8 cellular contexts compared by ENCODE assay signal in genomic region chr17:79074650-79075432, GRCh38. TPM values are rescaled to one million over a fixed set of nuclear protein-coding genes. Genes with fewer than 3 reads are reported as not detected.
DNase-seq lines count a peak whose midpoint lies in the region; ATAC-seq and TF ChIP-seq lines count a peak whose summit lies in the region.

TSS of gene ENGASE (plus strand) at chr17:79074824. CDS start at chr17:79074945, 121 bp downstream.

- BruUV-seq in IMR-90 (replicated peaks; lab: Mats Ljungman, UMichigan), result no TSS peak

- no peak within 1 kb of the TSS for H2BK15ac ChIP-seq in IMR-90 (ENCODE audit: low read depth, low read length)

- peak within 1 kb of the TSS; percentile 37; the same call in 1 of the 2 replicates for H3K27ac ChIP-seq in IMR-90 (ENCODE audit: insufficient read depth, low read length)

- peaks cover 0 to 13% of the 10 kb centered on the region in 2 experiments; a peak in 2 of 4 replicates for H3K79me1 ChIP-seq in IMR-90 (ENCODE audit: low read depth in 1 of 2, low read length in 2 of 2)

- peaks cover 6% of the 10 kb centered on the region for H3K27me3 ChIP-seq in IMR-90 (ENCODE audit: control insufficient read depth, insufficient read depth, low read length)

- peak within 1 kb of the TSS; percentile 91 for H2AFZ ChIP-seq in IMR-90 (replicated peaks; ENCODE audit: low read length, poor library complexity)

- 2% methylated on average over 49 of the region's 104 CpGs; no CpG with 5 or more reads in 1 of the 2 experiments for WGBS in IMR-90 (ENCODE audit: extremely low coverage in 2 of 2, insufficient read length in 1 of 2), 2 experiments

- peak within 1 kb of the TSS; percentile 31 to 63; a peak in 2 of 4 replicates for H4K8ac ChIP-seq in IMR-90 (ENCODE audit: low read depth in 2 of 2, low read length in 2 of 2)

- TF ChIP-seq RAD21 in IMR-90 (IDR thresholded peaks at IDR 0.05; ENCODE audit: low read length), result no peak

- H3K4me1 ChIP-seq in IMR-90 (ENCODE audit: control insufficient read depth, insufficient read depth, low read length), result 0 out of 2 replicates have a peak, but pooled peaks cover 2% of the 10 kb centered on the region
- H3K4me1 ChIP-seq in mucosa of descending colon (ENCODE audit: low read depth), result peaks cover 39% of the 10 kb centered on the region

- no peak within 1 kb of the TSS for H4K91ac ChIP-seq in IMR-90 (ENCODE audit: insufficient read depth, low read depth, low read length)

- H2BK120ac ChIP-seq in IMR-90 (ENCODE audit: low read depth, low read length), result no peak within 1 kb of the TSS

- ATAC-seq in GM21528 (IDR thresholded peaks at IDR 0.05; ENCODE audit: low FRiP score, unreplicated experiment) (peak; percentile 89), IMR-90 (ENCODE audit: low read depth) (peak; percentile 99), mucosa of descending colon (peak; percentile 88)

- no peak within 1 kb of the TSS for H3K18ac ChIP-seq in IMR-90 (ENCODE audit: low read depth, low read length)

- H3K9me3 ChIP-seq in IMR-90 (ENCODE audit: control insufficient read depth, insufficient read depth, low read length) (no peaks in the 10 kb centered on the region), mucosa of descending colon (no peaks in the 10 kb centered on the region)

- peak within 1 kb of the TSS; percentile 89 for H3K4me3 ChIP-seq in IMR-90 (ENCODE audit: insufficient read depth, low read depth, low read length)
- peak within 1 kb of the TSS; percentile 59 for H3K4me3 ChIP-seq in epithelial cell of proximal tubule (ENCODE audit: low read depth, low read length)
- peak within 1 kb of the TSS; percentile 81 for H3K4me3 ChIP-seq in mucosa of descending colon

- in situ Hi-C loops in IMR-90 (cut with MboI; ENCODE audit: low sequenced_read_pairs), result loop anchor here (25.0 kb wide), 1 partner anchor 637 kb away; no protein-coding TSS in a partner anchor

- TF ChIP-seq CTCF in IMR-90 (conservative IDR thresholded peaks at IDR 0.05; ENCODE audit: low read depth, low read length) (no peak), epithelial cell of proximal tubule (conservative IDR thresholded peaks at IDR 0.05; ENCODE audit: low read depth, low read length) (no peak), mucosa of descending colon (IDR thresholded peaks at IDR 0.05) (no peak)

- peak within 1 kb of the TSS; percentile 18; the same call in 1 of the 2 replicates for H2BK20ac ChIP-seq in IMR-90 (ENCODE audit: low read depth, low read length)

- H4K5ac ChIP-seq in IMR-90 (ENCODE audit: low read depth, low read length), result no peak within 1 kb of the TSS; the same call in 1 of the 2 replicates

- H3K36me3 ChIP-seq in IMR-90 (ENCODE audit: control insufficient read depth, insufficient read depth, low read length) (peaks cover 14% of the 10 kb centered on the region), mucosa of descending colon (ENCODE audit: low read depth) (peaks cover 3% of the 10 kb centered on the region)

- peak within 1 kb of the TSS; percentile 72 for H3K4ac ChIP-seq in IMR-90 (ENCODE audit: low read depth, low read length)

- H2AK5ac ChIP-seq in IMR-90 (ENCODE audit: low read depth, low read length), result no peak within 1 kb of the TSS

- POLR2A ChIA-PET in IMR-90 (lab: Charles Lee; ENCODE audit: unreplicated experiment), result interaction anchor here (0.6 kb wide), 2 partner anchors 12 to 37 kb away, joined by 4 read pairs; no protein-coding TSS in a partner anchor

- no peaks in the 10 kb centered on the region for H4K20me1 ChIP-seq in IMR-90 (ENCODE audit: insufficient read depth, low read length)

- peak within 1 kb of the TSS; percentile 58 for H3K14ac ChIP-seq in IMR-90 (replicated peaks; ENCODE audit: low read depth, low read length)

- H3K23ac ChIP-seq in IMR-90 (ENCODE audit: low read depth, low read length), result peak within 1 kb of the TSS; percentile 79

- H2AK9ac ChIP-seq in IMR-90 (replicated peaks; ENCODE audit: low read depth, low read length, poor library complexity), result peak within 1 kb of the TSS; percentile 81

- peak within 1 kb of the TSS; percentile 64 for H3K9ac ChIP-seq in IMR-90 (ENCODE audit: low read depth, low read length)

- H3K4me2 ChIP-seq in IMR-90 (ENCODE audit: low read depth, low read length), result peak within 1 kb of the TSS; percentile 74

- peak; percentile 49; the same call in 1 of the 2 replicates for TF ChIP-seq POLR2A in IMR-90 (IDR thresholded peaks at IDR 0.05; ENCODE audit: low read depth, low read length)

- CTCF ChIA-PET in IMR-90 (lab: Yijun Ruan, JAX), result interaction anchor here (1.6 kb wide), 1 partner anchor 10 kb away, joined by 6 read pairs; no protein-coding TSS in a partner anchor

- H3K9me1 ChIP-seq in IMR-90 (ENCODE audit: insufficient read depth, low read length), result no peaks in the 10 kb centered on the region; the same call in 1 of the 2 replicates

- H3K56ac ChIP-seq in IMR-90 (ENCODE audit: extremely low read depth, insufficient read depth, low read length), result no peak within 1 kb of the TSS; the same call in 1 of the 2 replicates

- intact Hi-C loops in IMR-90 (cut with micrococcal nuclease), result no loop called here
- intact Hi-C loops in mucosa of descending colon (cut with DNase I, micrococcal nuclease), result no loop called here

- H2BK5ac ChIP-seq in IMR-90 (ENCODE audit: low read depth, low read length, poor library complexity, severe bottlenecking), result no peak within 1 kb of the TSS

- dilution Hi-C loops in IMR-90 (cut with HindIII; ENCODE audit: low sequenced_read_pairs, unreplicated experiment), result no loop called here

- DNase-seq in D341Med (ENCODE audit: low spot score), result peak; percentile 100
- peak; percentile 82 for DNase-seq in IMR-90
- DNase-seq in OCI-M2 (lab: John Stamatoyannopoulos, UW; ENCODE audit: unreplicated experiment), result peak; percentile 22
- DNase-seq in activated T-cell treated with anti-CD3 and anti-CD28 coated beads for 4 hours, result peak; percentile 77
- peak; percentile 32 for DNase-seq in epithelial cell of proximal tubule (ENCODE audit: low read depth)
- DNase-seq in mucosa of descending colon, result peak; percentile 94 to 98 (median 96)
- DNase-seq in stimulated activated CD8-positive, alpha-beta memory T cell treated with anti-CD3 and anti-CD28 coated beads, Interleukin-2, amount 100 ng/mL, for 48 hours (ENCODE audit: low read depth in 2 of 2), result peak; percentile 86 to 90

TF ChIP-seq in IMR-90, 13 proteins besides CTCF, POLR2A, EP300 and RAD21:
- TF ChIP-seq SMC3 (IDR thresholded peaks at IDR 0.05; ENCODE audit: low read depth, low read length) (no peak), NFE2L2 (IDR thresholded peaks at IDR 0.05; ENCODE audit: low read depth, low read length) (no peak), MXI1 (IDR thresholded peaks at IDR 0.05; ENCODE audit: borderline replicate concordance, low read depth, low read length) (peak; percentile 71; the same call in 1 of the 2 replicates), USF2 (IDR thresholded peaks at IDR 0.05; ENCODE audit: low read depth, low read length) (peak; percentile 15; the same call in 1 of the 2 replicates), RFX5 (IDR thresholded peaks at IDR 0.05; ENCODE audit: low read depth, low read length) (0 out of 2 replicates have a peak, but pooled peaks have one; percentile 12), CHD1 (IDR thresholded peaks at IDR 0.05; ENCODE audit: low read depth, low read length) (no peak), MAFK (IDR thresholded peaks at IDR 0.05; ENCODE audit: low read depth, low read length) (no peak), MAZ (IDR thresholded peaks at IDR 0.05; ENCODE audit: borderline replicate concordance, low read depth, low read length) (peak; percentile 13; the same call in 1 of the 2 replicates), BHLHE40 (IDR thresholded peaks at IDR 0.05; ENCODE audit: low read depth, low read length) (no peak), ELK1 (IDR thresholded peaks at IDR 0.05; ENCODE audit: borderline replicate concordance, low read depth, low read length) (no peak)

RNA-seq across cellular contexts. Expression of gene ENGASE, which starts in this region (rescaled TPM):
- total RNA-seq in IMR-90 (2012; rRNA removed), result 2.5 and 3.9 TPM in 2 replicates
- 10.4 and 12.1 TPM in 2 replicates for polyA plus RNA-seq in IMR-90 (2012; rRNA removed)
- polyA plus RNA-seq in IMR-90 (2012; cell fraction: cytosol; rRNA removed), result 5.4 and 8.9 TPM in 2 replicates
- polyA plus RNA-seq in IMR-90 (2012; cell fraction: nucleus; rRNA removed; ENCODE audit: low replicate concordance), result 108 and 158 TPM in 2 replicates
- 10.4 and 11.2 TPM in 2 replicates for total RNA-seq in epithelial cell of proximal tubule
- total RNA-seq in mucosa of descending colon, result 100 to 1,000 TPM in 1 of 3 donors, 10 to 100 TPM in 2; 89.6 to 160 (median 97.4) TPM

Comparison
In these comparisons a context has a peak if more than half of its experiments do, and no peak if none do; other contexts are left out.
1. Peak in every context shown above with its lines: DNase-seq, ATAC-seq, H3K4me3 ChIP-seq and H3K27ac ChIP-seq.
2. DNase-seq: peak in every context shown above with its lines; median percentile 100 in D341Med; 96 in mucosa of descending colon; 88 in stimulated activated CD8-positive, alpha-beta memory T cell treated with anti-CD3 and anti-CD28 coated beads, Interleukin-2, amount 100 ng/mL, for 48 hours; 82 in IMR-90; 77 in activated T-cell treated with anti-CD3 and anti-CD28 coated beads for 4 hours; 32 in epithelial cell of proximal tubule; 22 in OCI-M2.